ENCODE assay signal across 1 cellular context in genomic region chr2:239523944-239524310, GRCh38.
TF ChIP-seq lines count a peak whose summit lies in the region.

No MANE protein-coding gene starts in this region.

TF ChIP-seq in HEK293, 187 proteins besides CTCF, POLR2A, EP300 and RAD21 (continued from another document):
- TF ChIP-seq PRDM4 (tag by site-specific recombination; IDR thresholded peaks at IDR 0.05) = no peak
- no peak for TF ChIP-seq ZNF624 (tag by site-specific recombination; IDR thresholded peaks at IDR 0.05)
